ENCODE assay signal across 18 cellular contexts in genomic region chr19:10726268-10726667, GRCh38. TPM values are rescaled to one million over a fixed set of nuclear protein-coding genes. Genes with fewer than 3 reads are reported as not detected.
DNase-seq lines count a peak whose midpoint lies in the region; ATAC-seq and TF ChIP-seq lines count a peak whose summit lies in the region.
"Had no signal": no experiment of that assay in that cellular context is flagged by ENCODE, and none has a peak within 500 bp of the region (broad histone marks: within the 10 kb centered on the region; RNA-seq: fewer than 3 reads in every experiment).

No MANE protein-coding gene starts in this region.

- TF ChIP-seq EP300 in upper lobe of left lung (IDR thresholded peaks at IDR 0.05) = no peak

- H3K9me3 ChIP-seq in T-helper 17 cell (ENCODE audit: control insufficient read depth, low read length, poor library complexity, severe bottlenecking) (no peaks in the 10 kb centered on the region), upper lobe of left lung (no peaks in the 10 kb centered on the region), spleen (no peaks in the 10 kb centered on the region)
- H3K9me3 ChIP-seq: esophagus muscularis mucosa had no signal

- H3K4me1 ChIP-seq in upper lobe of left lung (peaks cover 57 to 99% (median 82%) of the 10 kb centered on the region in 4 donors), spleen (peaks cover 14 to 100% (median 84%) of the 10 kb centered on the region in 6 donors)

- intact Hi-C loops in Right ventricle myocardium superior (cut with DNase I) = no loop called here
- intact Hi-C loops in spleen (cut with DNase I; ENCODE audit: low total_unique reads) = no loop called here

- no peaks in the 10 kb centered on the region for H3K27me3 Mint-ChIP-seq in T-helper 17 cell
- H3K27me3 Mint-ChIP-seq: activated naive CD8-positive, alpha-beta T cell treated with anti-CD3 and anti-CD28 coated beads, Interleukin-2, amount 10 ng/mL, durations not matched to agents 7 days and 5 days; effector memory CD8-positive, alpha-beta T cell; memory B cell; naive thymus-derived CD8-positive, alpha-beta T cell had no signal

- no peaks in the 10 kb centered on the region for H3K27me3 ChIP-seq in upper lobe of left lung
- no peaks in the 10 kb centered on the region for H3K27me3 ChIP-seq in spleen (replicated peaks in 1 of 7)
- H3K27me3 ChIP-seq: esophagus muscularis mucosa had no signal

- H3K36me3 Mint-ChIP-seq in T-helper 17 cell (ENCODE audit: low read depth) = no peaks in the 10 kb centered on the region

- no peak for ATAC-seq in T-helper 17 cell
- ATAC-seq in Right ventricle myocardium superior (ENCODE audit: poor library complexity) = peak; percentile 74
- ATAC-seq in upper lobe of left lung (ENCODE audit: low FRiP score in 2 of 2) = no peak
- ATAC-seq: effector memory CD8-positive, alpha-beta T cell; naive thymus-derived CD8-positive, alpha-beta T cell; SK-N-SH treated with all-trans-retinoic acid at 6 μM for 48 hours had no signal

- H3K36me3 ChIP-seq in upper lobe of left lung = peaks cover 0 to 28% (median 0%) of the 10 kb centered on the region in 4 donors
- peaks cover 0 to 48% (median 0%) of the 10 kb centered on the region in 6 donors for H3K36me3 ChIP-seq in spleen

- H3K4me1 Mint-ChIP-seq in T-helper 17 cell = peaks cover 42% of the 10 kb centered on the region

- peak overlapping the region; percentile 91 for H3K27ac Mint-ChIP-seq in T-helper 17 cell
- H3K27ac Mint-ChIP-seq: activated naive CD8-positive, alpha-beta T cell treated with anti-CD3 and anti-CD28 coated beads, Interleukin-2, amount 10 ng/mL, durations not matched to agents 7 days and 5 days; memory B cell had no signal

- no peak for TF ChIP-seq CTCF in upper lobe of left lung (IDR thresholded peaks at IDR 0.05)
- TF ChIP-seq CTCF in spleen (IDR thresholded peaks at IDR 0.05 in 8 of 11, conservative IDR thresholded peaks at IDR 0.05 in 3 of 11) = no peak

- no peak for DNase-seq in T-helper 17 cell
- no peak for DNase-seq in Right ventricle myocardium superior
- peak; percentile 67 for DNase-seq in mucosa of gallbladder (ENCODE audit: low spot score)
- DNase-seq in upper lobe of left lung = peak in 1 of 2 donors; percentile 56
- no peak for DNase-seq in spleen
- no peak for DNase-seq in HuH-7.5 (ENCODE audit: low spot score)
- no peak for DNase-seq in NCI-H748 (lab: John Stamatoyannopoulos, UW; ENCODE audit: unreplicated experiment)
- DNase-seq: activated CD4-positive, alpha-beta T cell treated with anti-CD3 and anti-CD28 coated beads for 1 hour; activated naive CD8-positive, alpha-beta T cell treated with anti-CD3 and anti-CD28 coated beads, Interleukin-2, amount 10 ng/mL, durations not matched to agents 7 days and 5 days; effector memory CD8-positive, alpha-beta T cell; naive thymus-derived CD8-positive, alpha-beta T cell; NCI-H2171 treated with DMSO at 0.1 percent for 48 hours; NCI-H526 had no signal

- H3K4me3 Mint-ChIP-seq in T-helper 17 cell = no peak overlapping the region
- H3K4me3 Mint-ChIP-seq: activated naive CD8-positive, alpha-beta T cell treated with anti-CD3 and anti-CD28 coated beads, Interleukin-2, amount 10 ng/mL, durations not matched to agents 7 days and 5 days; memory B cell had no signal

- no peak overlapping the region for H3K4me3 ChIP-seq in upper lobe of left lung
- H3K4me3 ChIP-seq in spleen = no peak overlapping the region
- H3K4me3 ChIP-seq: esophagus muscularis mucosa had no signal

- no peak for TF ChIP-seq POLR2A in upper lobe of left lung (IDR thresholded peaks at IDR 0.05)
- no peak for TF ChIP-seq POLR2A in spleen (IDR thresholded peaks at IDR 0.05)

- H3K27ac ChIP-seq in upper lobe of left lung (peak overlapping the region in 3 of 4 donors; percentile 20 to 98 (median 65)), spleen (peak overlapping the region in 2 of 8 donors; percentile 35 to 42)
- H3K27ac ChIP-seq: esophagus muscularis mucosa, KMS-11, RWPE1 had no signal

- 80 to 85% methylated on average over 10 of the region's 10 CpGs for WGBS in upper lobe of left lung, 2 donors
- WGBS in spleen, 5 donors = 89 to 96% (median 92%) methylated on average over 10 of the region's 10 CpGs

RNA-seq across cellular contexts. Expression of gene DNM2, which starts 8.4 kb away (rescaled TPM):
- total RNA-seq in T-helper 17 cell = 100 to 1,000 TPM; 267 to 273 TPM
- total RNA-seq in Right ventricle myocardium superior = 180 TPM
- 227 TPM for total RNA-seq in mucosa of gallbladder
- 100 to 1,000 TPM; 238 to 744 (median 318) TPM for total RNA-seq in upper lobe of left lung
- total RNA-seq in spleen = 100 to 1,000 TPM; 175 to 298 (median 197) TPM
- 100 to 1,000 TPM in 1 of 3 donors, 10 to 100 TPM in 2; 57.1 to 104 (median 89.0) TPM for polyA plus RNA-seq in spleen

RNA-seq across cellular contexts. Expression of gene QTRT1, which starts 25.0 kb away (rescaled TPM):
- total RNA-seq in T-helper 17 cell (10 to 100 TPM; 49.4 to 56.9 TPM), Right ventricle myocardium superior (24.8 TPM), mucosa of gallbladder (48.2 TPM), upper lobe of left lung (10 to 100 TPM; 11.0 to 85.9 (median 32.5) TPM), spleen (10 to 100 TPM; 20.6 to 49.4 (median 33.6) TPM)
- 100 to 1,000 TPM in 2 of 3 donors, 10 to 100 TPM in 1; 65.3 to 114 (median 111) TPM for polyA plus RNA-seq in spleen
